ENCODE assay signal across 31 cellular contexts in genomic region chr13:48637601-48638000, GRCh38. TPM values are rescaled to one million over a fixed set of nuclear protein-coding genes. Genes with fewer than 3 reads are reported as not detected.
"Had no signal": no experiment of that assay in that cellular context is flagged by ENCODE, and none has a peak within 500 bp of the region (broad histone marks: within the 10 kb centered on the region; RNA-seq: fewer than 3 reads in every experiment).

No MANE protein-coding gene starts in this region.

- H3K4me1 ChIP-seq: colonic mucosa, esophagus squamous epithelium, psoas muscle, sigmoid colon, spleen, testis, upper lobe of left lung had no signal

- FAIRE-seq: endometrium, frontal cortex, urothelium cell line had no signal

- DNase-seq: colonic mucosa; effector memory CD4-positive, alpha-beta T cell; erythroblast; esophagus squamous epithelium; hypothalamus; immature natural killer cell; islet precursor cell; kidney glomerular epithelial cell; natural killer cell; occipital lobe; ovary; posterior cingulate gyrus; psoas muscle; right cardiac atrium; sigmoid colon; spleen; stimulated activated CD4-positive, alpha-beta T cell treated with anti-CD3 and anti-CD28 coated beads, Interleukin-4, amount 100 ng/mL, for 4 hours; stimulated activated naive CD8-positive, alpha-beta T cell treated with anti-CD3 and anti-CD28 coated beads, Interleukin-15, Interleukin-2, amounts not matched to agents 100 U/mL and 50 U/mL, for 24 hours; substantia nigra; testis; tibial artery; upper lobe of left lung had no signal

- H3K36me3 Mint-ChIP-seq: stimulated activated memory B cell treated with anti-CD40 and anti-IgM and Interleukin-4, amounts not matched to agents 10 μg/mL and 1 μg/mL and 100 μg/mL, for 72 hours had no signal

- H3K9me3 ChIP-seq: colonic mucosa, ovary, testis had no signal

- H3K27ac ChIP-seq: esophagus squamous epithelium, ovary, psoas muscle, sigmoid colon, spleen, testis, tibial artery, upper lobe of left lung had no signal

- H3K4me1 Mint-ChIP-seq: immature natural killer cell; memory B cell; stimulated activated memory B cell treated with anti-CD40 and anti-IgM and Interleukin-4, amounts not matched to agents 10 μg/mL and 1 μg/mL and 100 μg/mL, for 72 hours had no signal

- H3K4me3 ChIP-seq: colonic mucosa, esophagus squamous epithelium, lung, ovary, psoas muscle, sigmoid colon, spleen, testis, tibial artery, upper lobe of left lung had no signal

- H3K27me3 ChIP-seq: colonic mucosa, esophagus squamous epithelium, ovary, sigmoid colon, spleen, testis, tibial artery, upper lobe of left lung had no signal

- H3K4me3 Mint-ChIP-seq: dendritic cell treated with granulocyte-macrophage colony-stimulating factor and Interleukin-4, amounts not matched to agents 40 ng/mL and 50 ng/mL, for 4 days; immature natural killer cell; memory B cell; mesothelial cell of epicardium; natural killer cell; stimulated activated memory B cell treated with anti-CD40 and anti-IgM and Interleukin-4, amounts not matched to agents 10 μg/mL and 1 μg/mL and 100 μg/mL, for 72 hours had no signal

- H3K27ac Mint-ChIP-seq: dendritic cell treated with granulocyte-macrophage colony-stimulating factor and Interleukin-4, amounts not matched to agents 40 ng/mL and 50 ng/mL, for 4 days; immature natural killer cell; memory B cell; mesothelial cell of epicardium; natural killer cell; stimulated activated memory B cell treated with anti-CD40 and anti-IgM and Interleukin-4, amounts not matched to agents 10 μg/mL and 1 μg/mL and 100 μg/mL, for 72 hours had no signal

- ATAC-seq: natural killer cell; psoas muscle; right cardiac atrium; stimulated activated memory B cell treated with anti-CD40 and anti-IgM and Interleukin-4, amounts not matched to agents 10 μg/mL and 1 μg/mL and 100 μg/mL, for 72 hours; stimulated activated naive CD8-positive, alpha-beta T cell treated with anti-CD3 and anti-CD28 coated beads, Interleukin-15, Interleukin-2, amounts not matched to agents 100 U/mL and 50 U/mL, for 24 hours had no signal

- H3K36me3 ChIP-seq: colonic mucosa, esophagus squamous epithelium, ovary, sigmoid colon, spleen, upper lobe of left lung had no signal

- H3K27me3 Mint-ChIP-seq: dendritic cell treated with granulocyte-macrophage colony-stimulating factor and Interleukin-4, amounts not matched to agents 40 ng/mL and 50 ng/mL, for 4 days had no signal

RNA-seq across cellular contexts. Expression of gene CYSLTR2, which starts 16.1 kb away (rescaled TPM):
- total RNA-seq: chondrocyte had no signal
